1 cellular context compared by ENCODE assay signal in the genomic region with DNA sequence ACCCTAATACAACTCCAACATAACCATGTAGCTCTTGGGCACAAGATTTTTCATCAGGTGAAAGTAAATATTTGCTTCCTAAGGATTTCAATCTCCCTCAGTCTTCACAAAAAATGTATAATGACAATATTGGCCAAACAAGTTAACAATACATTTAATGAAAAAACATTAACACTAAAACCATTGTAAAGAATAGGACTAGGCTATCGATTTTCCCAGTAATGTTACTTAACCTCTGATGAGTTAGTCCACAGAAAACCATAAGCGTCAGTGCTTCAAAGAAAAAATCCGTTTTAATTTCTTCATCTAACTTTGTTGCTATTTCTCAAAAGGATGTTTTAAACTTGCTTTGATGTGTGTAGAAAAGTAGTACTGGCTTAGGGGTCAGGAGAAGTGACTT.
TF ChIP-seq lines count a peak whose summit lies in the region.

No MANE protein-coding gene starts in this region.

TF ChIP-seq in H1, 55 proteins besides CTCF, POLR2A, EP300 and RAD21:
- TF ChIP-seq JUND (IDR thresholded peaks at IDR 0.05; ENCODE audit: low read length) = no peak
- TF ChIP-seq, protein P1, sequence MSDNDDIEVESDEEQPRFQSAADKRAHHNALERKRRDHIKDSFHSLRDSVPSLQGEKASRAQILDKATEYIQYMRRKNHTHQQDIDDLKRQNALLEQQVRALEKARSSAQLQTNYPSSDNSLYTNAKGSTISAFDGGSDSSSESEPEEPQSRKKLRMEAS (IDR thresholded peaks at IDR 0.05) = no peak
- TF ChIP-seq MAFK (IDR thresholded peaks at IDR 0.05; ENCODE audit: low read depth, low read length) = no peak
- TF ChIP-seq BRCA1 (IDR thresholded peaks at IDR 0.05; ENCODE audit: low read depth, low read length) = no peak
- TF ChIP-seq TCF12 (IDR thresholded peaks at IDR 0.05; ENCODE audit: low read depth, low read length) = no peak
- no peak for TF ChIP-seq TAF7 (optimal IDR thresholded peaks at IDR 0.05; ENCODE audit: borderline replicate concordance, low read depth, low read length)
- TF ChIP-seq NANOG (IDR thresholded peaks at IDR 0.05; ENCODE audit: insufficient read depth, low read depth, low read length, poor library complexity, severe bottlenecking) = no peak
- TF ChIP-seq CHD2 (IDR thresholded peaks at IDR 0.05; ENCODE audit: low read length) = no peak
- no peak for TF ChIP-seq BCL11A (IDR thresholded peaks at IDR 0.05; ENCODE audit: low read depth in 2 of 2, low read length in 2 of 2)
- no peak for TF ChIP-seq TBP (IDR thresholded peaks at IDR 0.05; ENCODE audit: low read depth, low read length)
- no peak for TF ChIP-seq BACH1 (IDR thresholded peaks at IDR 0.05; ENCODE audit: low read length)
- no peak for TF ChIP-seq CEBPB (IDR thresholded peaks at IDR 0.05; ENCODE audit: low read depth, low read length)
TF ChIP-seq in H1: peak in this region for 0.
